In genomic region chr9:75168270-75169185, GRCh38 we compare ENCODE assay signal across 20 cellular contexts.
DNase-seq lines count a peak whose midpoint lies in the region; ATAC-seq and TF ChIP-seq lines count a peak whose summit lies in the region.
"Had no signal": no experiment of that assay in that cellular context is flagged by ENCODE, and none has a peak within 500 bp of the region (broad histone marks: within the 10 kb centered on the region; RNA-seq: fewer than 3 reads in every experiment).

No MANE protein-coding gene starts in this region.

- H3K36me3 Mint-ChIP-seq in activated naive CD4-positive, alpha-beta T cell treated with anti-CD3 and anti-CD28 coated beads, Interleukin-2, amount 50 U/mL, for 24 hours = peaks cover 40% of the 10 kb centered on the region
- peaks cover 62% of the 10 kb centered on the region for H3K36me3 Mint-ChIP-seq in activated naive CD4-positive, alpha-beta T cell treated with anti-CD3 and anti-CD28 coated beads, Interleukin-2, amount 10 ng/mL, durations not matched to agents 7 days and 5 days
- H3K36me3 Mint-ChIP-seq in endothelial cell (ENCODE audit: low read depth, unreplicated experiment) = peaks cover 34% of the 10 kb centered on the region
- H3K36me3 Mint-ChIP-seq in stimulated activated effector memory CD8-positive, alpha-beta T cell treated with anti-CD3 and anti-CD28 coated beads, Interleukin-12 subunit alpha, Interleukin-12 subunit beta, amount 100 ng/mL, for 72 hours = peaks cover 51% of the 10 kb centered on the region
- H3K36me3 Mint-ChIP-seq: brain had no signal

- TF ChIP-seq CTCF in endothelial cell (IDR thresholded peaks at IDR 0.05; ENCODE audit: unreplicated experiment) = no peak

- no peak for DNase-seq in activated naive CD4-positive, alpha-beta T cell treated with anti-CD3 and anti-CD28 coated beads, Interleukin-2, amount 10 ng/mL, durations not matched to agents 7 days and 5 days
- DNase-seq in RPMI7951 (ENCODE audit: low read depth) (peak; percentile 15), endothelial cell (ENCODE audit: low spot score) (no peak), kidney tubule cell (ENCODE audit: low spot score) (no peak), hepatic stellate cell (ENCODE audit: low spot score) (no peak)
- DNase-seq in stimulated activated effector memory CD8-positive, alpha-beta T cell treated with anti-CD3 and anti-CD28 coated beads, Interleukin-12 subunit alpha, Interleukin-12 subunit beta, amount 100 ng/mL, for 72 hours (ENCODE audit: low spot score in 2 of 2) = no peak
- no peak for DNase-seq in activated CD4-positive, alpha-beta T cell treated with anti-CD3 and anti-CD28 coated beads, Interleukin-2, amount 50 U/mL, for 4 hours
- DNase-seq: activated naive CD4-positive, alpha-beta T cell treated with anti-CD3 and anti-CD28 coated beads, Interleukin-2, amount 50 U/mL, for 16 hours; CD4-positive, alpha-beta memory T cell; DMS79; NCI-H1092; NCI-H2029 treated with DMSO at 0.1 percent for 48 hours; NCI-H510A treated with DMSO at 0.1 percent for 48 hours; Right ventricle myocardium superior; stimulated activated CD4-positive, alpha-beta T cell treated with anti-CD3 and anti-CD28 coated beads, Interleukin-1b, Interleukin-23, amount 100 ng/mL, for 48 hours; stimulated activated naive CD8-positive, alpha-beta T cell treated with anti-CD3 and anti-CD28 coated beads, Interleukin-15, amount 100 ng/mL, for 72 hours; upper lobe of left lung had no signal

- no peak for ATAC-seq in stimulated activated effector memory CD8-positive, alpha-beta T cell treated with anti-CD3 and anti-CD28 coated beads, Interleukin-12 subunit alpha, Interleukin-12 subunit beta, amount 100 ng/mL, for 72 hours
- ATAC-seq: activated CD4-positive, CD25-positive, alpha-beta regulatory T cell treated with anti-CD3 and anti-CD28 coated beads, Interleukin-2, amount 50 U/mL, for 24 hours; stimulated activated naive CD8-positive, alpha-beta T cell treated with anti-CD3 and anti-CD28 coated beads, Interleukin-15, amount 100 ng/mL, for 72 hours had no signal

- peaks cover 4% of the 10 kb centered on the region for H3K9me3 Mint-ChIP-seq in activated naive CD4-positive, alpha-beta T cell treated with anti-CD3 and anti-CD28 coated beads, Interleukin-2, amount 50 U/mL, for 24 hours
- H3K9me3 Mint-ChIP-seq in activated naive CD4-positive, alpha-beta T cell treated with anti-CD3 and anti-CD28 coated beads, Interleukin-2, amount 10 ng/mL, durations not matched to agents 7 days and 5 days = peaks cover 18% of the 10 kb centered on the region
- H3K9me3 Mint-ChIP-seq in endothelial cell (ENCODE audit: unreplicated experiment) = peaks cover 12% of the 10 kb centered on the region
- H3K9me3 Mint-ChIP-seq in stimulated activated effector memory CD8-positive, alpha-beta T cell treated with anti-CD3 and anti-CD28 coated beads, Interleukin-12 subunit alpha, Interleukin-12 subunit beta, amount 100 ng/mL, for 72 hours = no peaks in the 10 kb centered on the region

- no peak overlapping the region for H3K4me3 Mint-ChIP-seq in activated naive CD4-positive, alpha-beta T cell treated with anti-CD3 and anti-CD28 coated beads, Interleukin-2, amount 50 U/mL, for 24 hours
- H3K4me3 Mint-ChIP-seq in activated naive CD4-positive, alpha-beta T cell treated with anti-CD3 and anti-CD28 coated beads, Interleukin-2, amount 10 ng/mL, durations not matched to agents 7 days and 5 days = no peak overlapping the region
- H3K4me3 Mint-ChIP-seq in endothelial cell (ENCODE audit: unreplicated experiment) = no peak overlapping the region
- no peak overlapping the region for H3K4me3 Mint-ChIP-seq in stimulated activated effector memory CD8-positive, alpha-beta T cell treated with anti-CD3 and anti-CD28 coated beads, Interleukin-12 subunit alpha, Interleukin-12 subunit beta, amount 100 ng/mL, for 72 hours
- H3K4me3 Mint-ChIP-seq: brain; stimulated activated naive CD8-positive, alpha-beta T cell treated with anti-CD3 and anti-CD28 coated beads, Interleukin-15, amount 100 ng/mL, for 72 hours had no signal

- CTCF ChIA-PET in activated naive CD4-positive, alpha-beta T cell treated with anti-CD3 and anti-CD28 coated beads, Interleukin-2, amount 10 ng/mL, durations not matched to agents 7 days and 5 days (lab: Charles Lee) = interaction anchor here (4.6 kb wide), 1 partner anchor 17 kb away, joined by 22 read pairs; no protein-coding TSS in a partner anchor

- no peaks in the 10 kb centered on the region for H3K27me3 Mint-ChIP-seq in activated naive CD4-positive, alpha-beta T cell treated with anti-CD3 and anti-CD28 coated beads, Interleukin-2, amount 50 U/mL, for 24 hours
- no peaks in the 10 kb centered on the region for H3K27me3 Mint-ChIP-seq in activated naive CD4-positive, alpha-beta T cell treated with anti-CD3 and anti-CD28 coated beads, Interleukin-2, amount 10 ng/mL, durations not matched to agents 7 days and 5 days
- H3K27me3 Mint-ChIP-seq in endothelial cell (ENCODE audit: unreplicated experiment) = no peaks in the 10 kb centered on the region
- H3K27me3 Mint-ChIP-seq: CD4-positive, alpha-beta memory T cell; stimulated activated naive CD8-positive, alpha-beta T cell treated with anti-CD3 and anti-CD28 coated beads, Interleukin-15, amount 100 ng/mL, for 72 hours had no signal

- peaks cover 32% of the 10 kb centered on the region for H3K4me1 Mint-ChIP-seq in activated naive CD4-positive, alpha-beta T cell treated with anti-CD3 and anti-CD28 coated beads, Interleukin-2, amount 50 U/mL, for 24 hours
- H3K4me1 Mint-ChIP-seq in activated naive CD4-positive, alpha-beta T cell treated with anti-CD3 and anti-CD28 coated beads, Interleukin-2, amount 10 ng/mL, durations not matched to agents 7 days and 5 days = peaks cover 53% of the 10 kb centered on the region
- peaks cover 9% of the 10 kb centered on the region for H3K4me1 Mint-ChIP-seq in endothelial cell (ENCODE audit: unreplicated experiment)
- H3K4me1 Mint-ChIP-seq in stimulated activated effector memory CD8-positive, alpha-beta T cell treated with anti-CD3 and anti-CD28 coated beads, Interleukin-12 subunit alpha, Interleukin-12 subunit beta, amount 100 ng/mL, for 72 hours = peaks cover 26% of the 10 kb centered on the region
- H3K4me1 Mint-ChIP-seq: brain had no signal

- peak overlapping the region; percentile 38 for H3K27ac Mint-ChIP-seq in activated naive CD4-positive, alpha-beta T cell treated with anti-CD3 and anti-CD28 coated beads, Interleukin-2, amount 50 U/mL, for 24 hours
- H3K27ac Mint-ChIP-seq in activated naive CD4-positive, alpha-beta T cell treated with anti-CD3 and anti-CD28 coated beads, Interleukin-2, amount 10 ng/mL, durations not matched to agents 7 days and 5 days = no peak overlapping the region
- H3K27ac Mint-ChIP-seq in endothelial cell (ENCODE audit: unreplicated experiment) = peak overlapping the region; percentile 2
- H3K27ac Mint-ChIP-seq in stimulated activated effector memory CD8-positive, alpha-beta T cell treated with anti-CD3 and anti-CD28 coated beads, Interleukin-12 subunit alpha, Interleukin-12 subunit beta, amount 100 ng/mL, for 72 hours = peak overlapping the region; percentile 4
- H3K27ac Mint-ChIP-seq: brain had no signal
